In the genomic region with DNA sequence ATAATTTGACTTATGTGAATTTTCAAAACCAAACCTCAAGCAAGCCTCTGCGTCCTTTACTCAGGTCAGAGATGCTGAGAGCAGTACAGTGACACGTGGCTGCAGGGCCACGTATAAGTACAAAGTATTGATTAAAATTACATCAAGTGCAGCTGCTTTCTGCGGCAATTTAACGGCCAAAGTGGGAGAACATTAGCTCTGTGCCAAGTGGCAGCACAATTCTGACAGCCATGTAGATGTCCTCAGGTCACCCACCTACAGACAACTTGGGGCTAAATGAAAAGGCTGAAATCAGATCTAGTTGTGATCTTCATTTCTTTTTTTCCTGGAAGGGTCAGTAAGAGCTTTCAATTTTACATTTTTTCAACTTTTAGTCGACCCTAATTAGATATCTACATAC, we compare ENCODE assay signal across 25 cellular contexts. TPM values are rescaled to one million over a fixed set of nuclear protein-coding genes. Genes with fewer than 3 reads are reported as not detected.
DNase-seq lines count a peak whose midpoint lies in the region; ATAC-seq and TF ChIP-seq lines count a peak whose summit lies in the region.
"Had no signal": no experiment of that assay in that cellular context is flagged by ENCODE, and none has a peak within 500 bp of the region (broad histone marks: within the 10 kb centered on the region; RNA-seq: fewer than 3 reads in every experiment).

No MANE protein-coding gene starts in this region.

- no peak for ATAC-seq in naive thymus-derived CD8-positive, alpha-beta T cell
- no peak for ATAC-seq in HG02884 (IDR thresholded peaks at IDR 0.05; ENCODE audit: unreplicated experiment)
- ATAC-seq: PC-3; Right ventricle myocardium inferior; stimulated activated naive CD8-positive, alpha-beta T cell treated with anti-CD3 and anti-CD28 coated beads, Interleukin-15, Interleukin-2, amounts not matched to agents 100 U/mL and 50 U/mL, for 24 hours had no signal

- TF ChIP-seq CTCF in osteocyte (IDR thresholded peaks at IDR 0.05), result no peak

- no peak overlapping the region for H3K4me3 Mint-ChIP-seq in naive thymus-derived CD8-positive, alpha-beta T cell
- H3K4me3 Mint-ChIP-seq in osteocyte (ENCODE audit: unreplicated experiment), result no peak overlapping the region
- H3K4me3 Mint-ChIP-seq: activated naive CD8-positive, alpha-beta T cell; CD4-positive, alpha-beta memory T cell had no signal

- no peaks in the 10 kb centered on the region for H3K36me3 Mint-ChIP-seq in naive thymus-derived CD8-positive, alpha-beta T cell
- H3K36me3 Mint-ChIP-seq in osteocyte (ENCODE audit: unreplicated experiment), result peaks cover 20% of the 10 kb centered on the region
- H3K36me3 Mint-ChIP-seq: activated naive CD8-positive, alpha-beta T cell; CD4-positive, alpha-beta memory T cell had no signal

- POLR2A ChIA-PET in naive thymus-derived CD8-positive, alpha-beta T cell (lab: Charles Lee), result no interaction called here

- no peaks in the 10 kb centered on the region for H3K9me3 Mint-ChIP-seq in naive thymus-derived CD8-positive, alpha-beta T cell
- H3K9me3 Mint-ChIP-seq in osteocyte (ENCODE audit: unreplicated experiment), result no peaks in the 10 kb centered on the region

- peaks cover 0 to 24% (median 7%) of the 10 kb centered on the region in 5 donors for H3K27me3 Mint-ChIP-seq in naive thymus-derived CD8-positive, alpha-beta T cell
- no peaks in the 10 kb centered on the region for H3K27me3 Mint-ChIP-seq in osteocyte (ENCODE audit: unreplicated experiment)

- no peak overlapping the region for H3K27ac Mint-ChIP-seq in naive thymus-derived CD8-positive, alpha-beta T cell
- no peak overlapping the region for H3K27ac Mint-ChIP-seq in osteocyte (ENCODE audit: unreplicated experiment)
- H3K27ac Mint-ChIP-seq: activated naive CD8-positive, alpha-beta T cell; CD4-positive, alpha-beta memory T cell had no signal

- DNase-seq in DMS 273 (lab: John Stamatoyannopoulos, UW; ENCODE audit: unreplicated experiment) (peak; percentile 11), DMS 273 treated with DMSO at 0.1 percent for 48 hours (lab: John Stamatoyannopoulos, UW) (no peak), NCI-H345 treated with DMSO at 0.1 percent for 48 hours (lab: John Stamatoyannopoulos, UW; ENCODE audit: unreplicated experiment) (peak; percentile 12), osteocyte (ENCODE audit: extremely low spot score, unreplicated experiment) (no peak), NCI-H2196 treated with DMSO at 0.1 percent for 48 hours (lab: John Stamatoyannopoulos, UW; ENCODE audit: unreplicated experiment) (no peak)
- no peak for DNase-seq in naive thymus-derived CD8-positive, alpha-beta T cell
- DNase-seq: CD4-positive, alpha-beta memory T cell; central memory CD4-positive, alpha-beta T cell; dermis blood vessel endothelial cell; DMS79 treated with DMSO at 0.1 percent for 48 hours; H7; head of caudate nucleus; mammary epithelial cell; NCI-H2171 treated with DMSO at 0.1 percent for 48 hours; PC-3; sigmoid colon; stimulated activated naive CD8-positive, alpha-beta T cell treated with anti-CD3 and anti-CD28 coated beads, Interleukin-15, Interleukin-2, amounts not matched to agents 100 U/mL and 50 U/mL, for 24 hours; T-helper 9 cell had no signal

- H3K4me1 Mint-ChIP-seq in naive thymus-derived CD8-positive, alpha-beta T cell, result peaks cover 0 to 3% (median 0%) of the 10 kb centered on the region in 4 donors
- peaks cover 51% of the 10 kb centered on the region for H3K4me1 Mint-ChIP-seq in osteocyte (ENCODE audit: unreplicated experiment)
- H3K4me1 Mint-ChIP-seq: CD4-positive, alpha-beta memory T cell had no signal

- peak overlapping the region; percentile 72 for H3K27ac ChIP-seq in angular gyrus (ENCODE audit: low read depth, low read length)
- H3K27ac ChIP-seq: 22Rv1, ascending aorta, sigmoid colon, tibial nerve had no signal

RNA-seq across cellular contexts. Expression of a gene that starts 17.9 kb away (rescaled TPM):
- total RNA-seq in naive thymus-derived CD8-positive, alpha-beta T cell, result not detected
- polyA plus RNA-seq in naive thymus-derived CD8-positive, alpha-beta T cell, result not detected
- 60.8 and 67.0 TPM in 2 replicates for total RNA-seq in osteocyte
- polyA plus RNA-seq: CD4-positive, alpha-beta memory T cell had no signal

Comparison
In these comparisons a context has a peak if more than half of its experiments do, and no peak if none do; other contexts are left out.
1. DNase-seq: peak in DMS 273 (single experiment) and NCI-H345 treated with DMSO at 0.1 percent for 48 hours (single experiment); none in DMS 273 treated with DMSO at 0.1 percent for 48 hours (single experiment), naive thymus-derived CD8-positive, alpha-beta T cell (0 of 10), osteocyte (single experiment) and NCI-H2196 treated with DMSO at 0.1 percent for 48 hours (single experiment).
2. RNA of a gene that starts 17.9 kb away (total RNA-seq): 60.8 to 67.0 TPM in osteocyte; not detected in naive thymus-derived CD8-positive, alpha-beta T cell; every median in the first group is over 10 times any median in the second.